Comparison of ENCODE assay signal across 1 cellular context in genomic region chrX:7515681-7516413, GRCh38.
TF ChIP-seq lines count a peak whose summit lies in the region.

No MANE protein-coding gene starts in this region.

TF ChIP-seq in K562, 482 proteins besides CTCF, POLR2A, EP300 and RAD21:
- TF ChIP-seq KLF13 (tag; IDR thresholded peaks at IDR 0.05; ENCODE audit: borderline replicate concordance, low read depth) = no peak
- peak in 1 of 2 experiments; percentile 80; a peak in 1 of 4 replicates for TF ChIP-seq MLLT1 (IDR thresholded peaks at IDR 0.05)
- peak; percentile 88 for TF ChIP-seq ZBTB17 (CRISPR knock-in tag; IDR thresholded peaks at IDR 0.05)
